Comparison of ENCODE assay signal across 1 cellular context in genomic region chr3:183818041-183818620, GRCh38.
TF ChIP-seq lines count a peak whose summit lies in the region.

No MANE protein-coding gene starts in this region.

TF ChIP-seq in GM12878, 131 proteins besides CTCF, POLR2A, EP300 and RAD21 (continued from another document):
- TF ChIP-seq SUPT20H (IDR thresholded peaks at IDR 0.05; ENCODE audit: borderline replicate concordance, control insufficient read depth, low read depth, low read length) (no peak), YBX1 (IDR thresholded peaks at IDR 0.05) (no peak)
